Comparison of ENCODE assay signal across 1 cellular context in genomic region chr2:37215255-37215654, GRCh38.
A peak's percentile ranks its signal among the peaks of the same experiment; 100 is the strongest.
TF ChIP-seq lines count a peak whose summit lies in the region.

No MANE protein-coding gene starts in this region.

TF ChIP-seq in H1, 55 proteins besides CTCF, POLR2A, EP300 and RAD21:
- TF ChIP-seq BACH1 (IDR thresholded peaks at IDR 0.05; ENCODE audit: low read length) (peak; percentile 73), POU5F1 (IDR thresholded peaks at IDR 0.05; ENCODE audit: low read depth, low read length) (no peak), MAFK (IDR thresholded peaks at IDR 0.05; ENCODE audit: low read depth, low read length) (peak; percentile 83)
